22 cellular contexts compared by ENCODE assay signal in the genomic region with DNA sequence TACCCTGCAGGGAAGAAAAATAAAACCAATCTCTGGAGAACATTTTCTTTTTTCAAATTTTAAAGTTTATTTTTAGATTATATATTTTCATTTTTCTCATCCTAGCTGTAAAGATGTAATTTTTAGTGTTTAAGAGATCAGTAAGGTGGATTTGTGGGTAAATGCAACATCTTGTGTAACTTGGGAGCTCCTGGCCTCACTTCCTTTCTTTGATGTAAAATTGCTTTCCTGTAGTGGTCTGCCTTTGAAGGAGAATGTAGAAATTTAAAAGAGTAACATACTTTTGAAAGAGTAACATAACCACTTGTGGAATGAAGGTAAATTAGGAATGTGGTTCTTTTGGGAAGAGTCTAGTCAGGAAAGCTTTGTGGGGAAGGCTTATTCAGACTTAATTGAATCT.
"Had no signal": no experiment of that assay in that cellular context is flagged by ENCODE, and none has a peak within 500 bp of the region (broad histone marks: within the 10 kb centered on the region; RNA-seq: fewer than 3 reads in every experiment).

No MANE protein-coding gene starts in this region.

- H3K27me3 Mint-ChIP-seq: activated T-helper 17 cell treated with anti-CD3 and anti-CD28 coated beads, Interleukin-2, amount 50 U/mL, for 72 hours had no signal

- H3K9me3 ChIP-seq: Peyer's patch, SJCRH30 had no signal

- H3K4me1 Mint-ChIP-seq: activated T-helper 17 cell treated with anti-CD3 and anti-CD28 coated beads, Interleukin-2, amount 50 U/mL, for 72 hours had no signal

- H3K4me3 Mint-ChIP-seq: activated naive CD4-positive, alpha-beta T cell treated with anti-CD3 and anti-CD28 coated beads for 36 hours; activated T-helper 17 cell treated with anti-CD3 and anti-CD28 coated beads, Interleukin-2, amount 50 U/mL, for 72 hours; T-helper 1 cell treated with Interleukin-12 subunit alpha and Interleukin-12 subunit beta and Interleukin-4 antibody, amounts not matched to agents 30 μg/mL and 1 μg/mL, for 36 hours had no signal

- H3K4me1 ChIP-seq: Peyer's patch, SJCRH30 had no signal

- DNase-seq: activated CD4-positive, alpha-beta T cell treated with anti-CD3 and anti-CD28 coated beads for 48 hours; activated CD4-positive, alpha-beta T cell treated with anti-CD3 and anti-CD28 coated beads, Interleukin-2, amount 50 U/mL, for 4 hours; activated CD4-positive, CD25-positive, alpha-beta regulatory T cell treated with anti-CD3 and anti-CD28 coated beads, Interleukin-2, amount 50 U/mL, for 72 hours; activated CD8-positive, alpha-beta memory T cell treated with anti-CD3 and anti-CD28 coated beads for 24 hours; activated gamma-delta T cell; activated naive CD4-positive, alpha-beta T cell treated with anti-CD3 and anti-CD28 coated beads for 36 hours; activated T-cell treated with anti-CD3 and anti-CD28 coated beads for 4 hours; activated T-cell treated with anti-CD3 and anti-CD28 coated beads, Interleukin-2, amount 50 U/mL, for 48 hours; cerebellar nuclear complex; NCI-H1105 treated with DMSO at 0.1 percent for 48 hours; NCI-H1436 treated with DMSO at 0.1 percent for 48 hours; NCI-H187; NCI-H2081; NCI-H510A treated with DMSO at 0.1 percent for 48 hours; NCI-H69; NK-92 treated with Interleukin-12 subunit alpha and Interleukin-12 subunit beta, amount 100 ng/mL, for 24 hours; Peyer's patch; Right ventricle myocardium superior; SJCRH30 had no signal

- H3K9me3 Mint-ChIP-seq: activated naive CD4-positive, alpha-beta T cell treated with anti-CD3 and anti-CD28 coated beads for 36 hours; activated T-helper 17 cell treated with anti-CD3 and anti-CD28 coated beads, Interleukin-2, amount 50 U/mL, for 72 hours; T-helper 1 cell treated with Interleukin-12 subunit alpha and Interleukin-12 subunit beta and Interleukin-4 antibody, amounts not matched to agents 30 μg/mL and 1 μg/mL, for 36 hours had no signal

- H3K4me3 ChIP-seq: Peyer's patch, SJCRH30 had no signal

- ATAC-seq: activated T-helper 17 cell treated with anti-CD3 and anti-CD28 coated beads, Interleukin-2, amount 50 U/mL, for 72 hours had no signal

- H3K27ac ChIP-seq: Peyer's patch, RWPE1, SJCRH30 had no signal

- H3K27me3 ChIP-seq: Peyer's patch, SJCRH30 had no signal

- H3K27ac Mint-ChIP-seq: activated naive CD4-positive, alpha-beta T cell treated with anti-CD3 and anti-CD28 coated beads for 36 hours; activated T-helper 17 cell treated with anti-CD3 and anti-CD28 coated beads, Interleukin-2, amount 50 U/mL, for 72 hours; T-helper 1 cell treated with Interleukin-12 subunit alpha and Interleukin-12 subunit beta and Interleukin-4 antibody, amounts not matched to agents 30 μg/mL and 1 μg/mL, for 36 hours had no signal
